In the genomic region with DNA sequence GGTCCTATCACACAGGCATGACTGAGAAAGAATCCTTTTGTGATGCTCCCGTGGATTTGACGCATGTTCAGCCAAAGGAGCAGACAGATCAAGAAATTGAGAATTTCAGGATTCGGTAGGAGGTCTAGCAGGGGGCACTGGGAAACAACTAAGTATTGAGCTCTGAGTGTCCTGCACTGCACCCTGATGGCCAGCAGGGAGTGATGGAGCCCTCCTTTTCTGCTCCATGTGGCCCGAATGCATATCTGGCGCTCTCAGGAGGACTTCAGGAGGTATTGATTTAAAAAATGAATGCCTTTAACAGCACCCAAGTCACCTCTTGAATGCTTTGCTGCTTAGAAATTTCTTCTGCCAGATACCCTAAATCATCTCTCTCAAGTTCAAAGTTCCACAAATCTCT, we compare ENCODE assay signal across 13 cellular contexts. TPM values are rescaled to one million over a fixed set of nuclear protein-coding genes. Genes with fewer than 3 reads are reported as not detected.
A peak's percentile ranks its signal among the peaks of the same experiment; 100 is the strongest.
DNase-seq lines count a peak whose midpoint lies in the region; ATAC-seq lines count a peak whose summit lies in the region.
"Had no signal": no experiment of that assay in that cellular context is flagged by ENCODE, and none has a peak within 500 bp of the region (broad histone marks: within the 10 kb centered on the region; RNA-seq: fewer than 3 reads in every experiment).

No MANE protein-coding gene starts in this region.

- H3K79me1 ChIP-seq in mesendoderm (ENCODE audit: low read length): no peaks in the 10 kb centered on the region

- no peak overlapping the region for H3K4me2 ChIP-seq in mesendoderm (ENCODE audit: low read length)

- no peak overlapping the region for H4K8ac ChIP-seq in mesendoderm (ENCODE audit: low read depth, low read length)

- H2AK5ac ChIP-seq in mesendoderm (ENCODE audit: low read length): no peak overlapping the region

- no peak overlapping the region for H3K4ac ChIP-seq in mesendoderm (ENCODE audit: low read depth, low read length)

- no peak overlapping the region for H2BK15ac ChIP-seq in mesendoderm (replicated peaks; ENCODE audit: low read depth)

- H3K4me3 ChIP-seq in mesendoderm (ENCODE audit: low read length): no peak overlapping the region

- peak; percentile 64 for ATAC-seq in HG02642 (IDR thresholded peaks at IDR 0.05; ENCODE audit: poor library complexity, unreplicated experiment)
- ATAC-seq: right cardiac atrium had no signal

- no peak overlapping the region for H4K5ac ChIP-seq in mesendoderm (ENCODE audit: low read length)

- no peak overlapping the region for H3K9ac ChIP-seq in mesendoderm (ENCODE audit: low read length)

- DNase-seq in DMS53 (lab: John Stamatoyannopoulos, UW) (peak; percentile 50), DMS53 treated with DMSO at 0.1 percent for 48 hours (lab: John Stamatoyannopoulos, UW; ENCODE audit: unreplicated experiment) (no peak), RPMI7951 (ENCODE audit: low read depth) (peak; percentile 8), mesendoderm (peak; percentile 62), GM19240 (ENCODE audit: insufficient read length, low spot score) (no peak), SKM-1 treated with dmso at 0.1 percent for 144 hours (lab: John Stamatoyannopoulos, UW; ENCODE audit: unreplicated experiment) (no peak), NCI-H1417 treated with DMSO at 0.1 percent for 48 hours (lab: John Stamatoyannopoulos, UW) (no peak)
- DNase-seq: 8988T, activated B cell treated with CpG ODN at 0.5 μM for 24 hours, NCI-H2227 treated with DMSO at 0.1 percent for 48 hours, right cardiac atrium, Right ventricle myocardium superior had no signal

- no peak overlapping the region for H3K56ac ChIP-seq in mesendoderm (ENCODE audit: low read length)

- no peaks in the 10 kb centered on the region for H3K36me3 ChIP-seq in mesendoderm (ENCODE audit: control insufficient read depth, insufficient read depth, low read length)

- H3K27ac ChIP-seq in mesendoderm (ENCODE audit: low read depth, low read length): no peak overlapping the region

- H3K18ac ChIP-seq in mesendoderm (ENCODE audit: low read length): no peak overlapping the region

- H2BK5ac ChIP-seq in mesendoderm (ENCODE audit: low read length): no peak overlapping the region

- H3K27me3 ChIP-seq in mesendoderm (ENCODE audit: insufficient read depth, low read length, poor library complexity): no peaks in the 10 kb centered on the region

- no CpG with 5 or more reads among the region's 5 CpGs for WGBS in mesendoderm (ENCODE audit: extremely low coverage, insufficient coverage, low lambda C conversion rate)

- H3K79me2 ChIP-seq in mesendoderm (ENCODE audit: control insufficient read depth, insufficient read depth, low read length): no peaks in the 10 kb centered on the region

- no peak overlapping the region for H2BK120ac ChIP-seq in mesendoderm (ENCODE audit: low read depth, low read length)

- no peaks in the 10 kb centered on the region for H3K4me1 ChIP-seq in mesendoderm (ENCODE audit: control insufficient read depth, low read depth, low read length)

- no peak overlapping the region for H3K23ac ChIP-seq in mesendoderm (ENCODE audit: low read length)

RNA-seq across cellular contexts. Expression of gene ZNF519, which starts 58.0 kb away (rescaled TPM):
- 7.6 and 10.3 TPM in 2 replicates for total RNA-seq in RPMI7951 (2014; rRNA removed; shearing (Covaris generic))
- polyA plus RNA-seq in mesendoderm (2013, experiment 1 of 2): 12.8 TPM
- polyA plus RNA-seq in mesendoderm (2013, experiment 2 of 2): 13.3 TPM

Comparison
In these comparisons a context has a peak if more than half of its experiments do, and no peak if none do; other contexts are left out.
1. DNase-seq: peak in DMS53 (single experiment), RPMI7951 (single experiment) and mesendoderm (single experiment); none in DMS53 treated with DMSO at 0.1 percent for 48 hours (single experiment), GM19240 (single experiment), SKM-1 treated with dmso at 0.1 percent for 144 hours (single experiment) and NCI-H1417 treated with DMSO at 0.1 percent for 48 hours (single experiment).